11 cellular contexts compared by ENCODE assay signal in genomic region chr17:75371339-75371738, GRCh38. TPM values are rescaled to one million over a fixed set of nuclear protein-coding genes. Genes with fewer than 3 reads are reported as not detected.
DNase-seq lines count a peak whose midpoint lies in the region; TF ChIP-seq lines count a peak whose summit lies in the region.
"Had no signal": no experiment of that assay in that cellular context is flagged by ENCODE, and none has a peak within 500 bp of the region (broad histone marks: within the 10 kb centered on the region; RNA-seq: fewer than 3 reads in every experiment).

No MANE protein-coding gene starts in this region.

- H3K4me3 Mint-ChIP-seq in IgD-negative memory B cell (peak overlapping the region in 3 of 4 donors; percentile 38 to 79 (median 68)), neural crest cell (no peak overlapping the region)
- no peak overlapping the region for H3K4me3 Mint-ChIP-seq in activated naive CD8-positive, alpha-beta T cell treated with anti-CD3 and anti-CD28 coated beads for 36 hours

- no peak for TF ChIP-seq CTCF in GM12865 (IDR thresholded peaks at IDR 0.05; ENCODE audit: insufficient read depth, low read depth, low read length, missing control alignments)
- no peak for TF ChIP-seq CTCF in neural crest cell (conservative IDR thresholded peaks at IDR 0.05)

- peaks cover 9% of the 10 kb centered on the region for H3K36me3 Mint-ChIP-seq in IgD-negative memory B cell
- H3K36me3 Mint-ChIP-seq in activated naive CD8-positive, alpha-beta T cell treated with anti-CD3 and anti-CD28 coated beads for 36 hours = peaks cover 34% of the 10 kb centered on the region
- peaks cover 7% of the 10 kb centered on the region for H3K36me3 Mint-ChIP-seq in neural crest cell (ENCODE audit: low read depth)

- peaks cover 57 to 66% (median 66%) of the 10 kb centered on the region in 3 donors for H3K4me1 Mint-ChIP-seq in IgD-negative memory B cell
- peaks cover 61% of the 10 kb centered on the region for H3K4me1 Mint-ChIP-seq in activated naive CD8-positive, alpha-beta T cell treated with anti-CD3 and anti-CD28 coated beads for 36 hours
- peaks cover 24% of the 10 kb centered on the region for H3K4me1 Mint-ChIP-seq in neural crest cell

- peaks cover 0 to 1% (median 0%) of the 10 kb centered on the region in 3 donors for H3K9me3 Mint-ChIP-seq in IgD-negative memory B cell
- no peaks in the 10 kb centered on the region for H3K9me3 Mint-ChIP-seq in activated naive CD8-positive, alpha-beta T cell treated with anti-CD3 and anti-CD28 coated beads for 36 hours
- no peaks in the 10 kb centered on the region for H3K9me3 Mint-ChIP-seq in neural crest cell

- peak overlapping the region; percentile 81 to 92 (median 84) for H3K27ac Mint-ChIP-seq in IgD-negative memory B cell
- peak overlapping the region; percentile 58 for H3K27ac Mint-ChIP-seq in activated naive CD8-positive, alpha-beta T cell treated with anti-CD3 and anti-CD28 coated beads for 36 hours
- H3K27ac Mint-ChIP-seq in neural crest cell (ENCODE audit: unreplicated experiment) = peak overlapping the region; percentile 28

- DNase-seq in GM12865 (ENCODE audit: low read depth) = peak; percentile 34
- DNase-seq in activated naive CD8-positive, alpha-beta T cell treated with anti-CD3 and anti-CD28 coated beads for 36 hours = no peak
- no peak for DNase-seq in neural crest cell (ENCODE audit: low read depth, low spot score)
- DNase-seq in HCEC 1CT = no peak
- no peak for DNase-seq in T1000 (lab: John Stamatoyannopoulos, UW)
- no peak for DNase-seq in NCI-H1092 (lab: John Stamatoyannopoulos, UW)
- DNase-seq: activated CD8-positive, alpha-beta memory T cell treated with anti-CD3 and anti-CD28 coated beads, Interleukin-2, amount 50 U/mL, for 4 hours; NCI-H2171 treated with DMSO at 0.1 percent for 48 hours; stimulated activated CD4-positive, alpha-beta T cell treated with anti-CD3 and anti-CD28 coated beads, Interleukin-2, amount 100 ng/mL, for 24 hours had no signal

- H3K27me3 Mint-ChIP-seq in IgD-negative memory B cell (no peaks in the 10 kb centered on the region), neural crest cell (ENCODE audit: low read depth) (no peaks in the 10 kb centered on the region)
- no peaks in the 10 kb centered on the region for H3K27me3 Mint-ChIP-seq in activated naive CD8-positive, alpha-beta T cell treated with anti-CD3 and anti-CD28 coated beads for 36 hours

- H3K4me3 ChIP-seq in GM12865 (ENCODE audit: low read depth, low read length) = no peak overlapping the region
- H3K4me3 ChIP-seq: cardiac muscle cell had no signal

RNA-seq across cellular contexts. Expression of gene GRB2, which starts 34.1 kb away (rescaled TPM):
- 333 TPM for polyA plus RNA-seq in IgD-negative memory B cell
- 100 to 1,000 TPM; 161 to 165 TPM for total RNA-seq in activated naive CD8-positive, alpha-beta T cell treated with anti-CD3 and anti-CD28 coated beads for 36 hours
- 69.3 and 79.4 TPM in 2 replicates for total RNA-seq in neural crest cell

Comparison
In these comparisons a context has a peak if more than half of its experiments do, and no peak if none do; other contexts are left out.
1. H3K27ac Mint-ChIP-seq: peak in every context shown above with its lines; median percentile 84 in IgD-negative memory B cell; 58 in activated naive CD8-positive, alpha-beta T cell treated with anti-CD3 and anti-CD28 coated beads for 36 hours; 28 in neural crest cell.
2. H3K4me3 Mint-ChIP-seq: peak in IgD-negative memory B cell (3 of 4); none in activated naive CD8-positive, alpha-beta T cell treated with anti-CD3 and anti-CD28 coated beads for 36 hours (single experiment) and neural crest cell (single experiment).